ENCODE assay signal across 1 cellular context in the genomic region with DNA sequence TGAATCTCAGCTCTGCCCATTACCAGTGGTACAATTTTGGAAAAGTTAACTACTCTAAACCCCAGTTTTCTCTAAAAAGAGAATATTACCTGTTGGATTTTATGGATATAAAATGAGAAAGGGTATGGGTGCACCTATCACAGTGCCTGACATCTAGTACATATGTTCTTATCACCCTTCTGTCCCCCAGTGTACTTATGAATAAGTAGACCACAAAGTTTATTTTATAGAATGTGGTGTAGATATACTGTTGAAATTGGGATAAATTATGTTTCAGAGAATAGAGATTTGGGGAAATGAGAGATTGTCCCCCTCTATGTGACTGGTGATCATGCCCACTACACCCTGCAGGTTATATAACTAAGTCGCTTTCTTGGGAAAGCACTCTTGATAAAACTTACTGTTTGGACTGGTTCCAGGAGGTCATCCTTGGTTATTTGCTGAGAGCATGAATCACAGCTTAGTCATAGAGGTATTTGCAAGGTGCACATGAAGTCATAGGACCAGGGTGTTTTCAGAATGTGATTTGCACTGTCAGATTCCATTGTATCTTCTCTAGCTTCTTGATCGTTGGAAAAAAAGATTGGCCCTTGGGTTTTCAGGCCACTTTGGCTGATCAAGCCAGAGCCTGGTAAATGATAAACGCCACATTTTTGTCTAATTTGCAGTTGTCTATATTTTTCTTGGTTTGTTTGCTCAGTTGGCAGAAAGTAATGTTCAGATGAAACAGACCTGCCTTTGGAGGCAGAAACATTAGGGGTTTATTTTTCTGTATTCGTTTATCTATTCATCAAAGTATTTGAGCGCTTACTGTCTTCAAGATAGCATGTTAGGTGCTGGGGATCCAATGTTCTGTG.
TF ChIP-seq lines count a peak whose summit lies in the region.

No MANE protein-coding gene starts in this region.

TF ChIP-seq in HepG2, 621 proteins besides CTCF, POLR2A, EP300 and RAD21 (continued from another document and continues in another):
- no peak; the same call in 1 of the 2 replicates for TF ChIP-seq YEATS2 (CRISPR knock-in tag; IDR thresholded peaks at IDR 0.05; ENCODE audit: borderline replicate concordance)
- TF ChIP-seq FOXK1 (CRISPR knock-in tag; IDR thresholded peaks at IDR 0.05; ENCODE audit: borderline replicate concordance, low read depth), result peak; percentile 52; the same call in 1 of the 2 replicates
- no peak for TF ChIP-seq KLF9 (CRISPR knock-in tag; IDR thresholded peaks at IDR 0.05; ENCODE audit: low read depth)
- TF ChIP-seq DPF2 (CRISPR knock-in tag; IDR thresholded peaks at IDR 0.05; ENCODE audit: borderline replicate concordance, low read depth), result no peak
- TF ChIP-seq ATM (IDR thresholded peaks at IDR 0.05; ENCODE audit: borderline replicate concordance), result no peak
- TF ChIP-seq ZNF20 (CRISPR knock-in tag; IDR thresholded peaks at IDR 0.05), result no peak
- TF ChIP-seq, protein P1, sequence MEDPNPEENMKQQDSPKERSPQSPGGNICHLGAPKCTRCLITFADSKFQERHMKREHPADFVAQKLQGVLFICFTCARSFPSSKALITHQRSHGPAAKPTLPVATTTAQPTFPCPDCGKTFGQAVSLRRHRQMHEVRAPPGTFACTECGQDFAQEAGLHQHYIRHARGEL (CRISPR knock-in tag; IDR thresholded peaks at IDR 0.05), result no peak
- no peak for TF ChIP-seq ZNF496 (CRISPR knock-in tag; IDR thresholded peaks at IDR 0.05; ENCODE audit: insufficient replicate concordance)
- TF ChIP-seq, protein P2, sequence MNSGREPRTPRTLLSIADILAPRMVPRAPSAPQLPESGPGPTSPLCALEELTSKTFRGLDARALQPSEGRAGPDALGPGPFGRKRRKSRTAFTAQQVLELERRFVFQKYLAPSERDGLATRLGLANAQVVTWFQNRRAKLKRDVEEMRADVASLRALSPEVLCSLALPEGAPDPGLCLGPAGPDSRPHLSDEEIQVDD (CRISPR knock-in tag; IDR thresholded peaks at IDR 0.05; ENCODE audit: borderline replicate concordance), result no peak
- peak; percentile 51 for TF ChIP-seq HDAC1 (CRISPR knock-in tag; IDR thresholded peaks at IDR 0.05)
- no peak for TF ChIP-seq KLF12 (CRISPR knock-in tag; IDR thresholded peaks at IDR 0.05; ENCODE audit: borderline replicate concordance)
- no peak for TF ChIP-seq ZNF263 (CRISPR knock-in tag; IDR thresholded peaks at IDR 0.05)
- peak; percentile 77; the same call in 1 of the 2 replicates for TF ChIP-seq SMARCC2 (IDR thresholded peaks at IDR 0.05)
- no peak for TF ChIP-seq GPBP1L1 (CRISPR knock-in tag; IDR thresholded peaks at IDR 0.05)
- no peak for TF ChIP-seq CEBPG (CRISPR knock-in tag; IDR thresholded peaks at IDR 0.05)
- no peak for TF ChIP-seq ZNF224 (CRISPR knock-in tag; IDR thresholded peaks at IDR 0.05)
- no peak for TF ChIP-seq NCOR1 (IDR thresholded peaks at IDR 0.05; ENCODE audit: borderline replicate concordance, low read length)
- peak; percentile 66; the same call in 1 of the 2 replicates for TF ChIP-seq SSRP1 (CRISPR knock-in tag; IDR thresholded peaks at IDR 0.05)
- TF ChIP-seq CEBPB (IDR thresholded peaks at IDR 0.05; ENCODE audit: borderline replicate concordance, low read depth, low read length), result peak; percentile 30; the same call in 1 of the 2 replicates
- TF ChIP-seq NPAS2 (CRISPR knock-in tag; IDR thresholded peaks at IDR 0.05; ENCODE audit: borderline replicate concordance), result no peak
- peak; percentile 74; the same call in 1 of the 2 replicates for TF ChIP-seq DNMT3B (CRISPR knock-in tag; conservative IDR thresholded peaks at IDR 0.05)
- TF ChIP-seq ELF3 (CRISPR knock-in tag; IDR thresholded peaks at IDR 0.05), result peak; percentile 51; the same call in 1 of the 2 replicates
- no peak for TF ChIP-seq ASH2L (IDR thresholded peaks at IDR 0.05; ENCODE audit: insufficient read length, low read depth, low read length)
- no peak for TF ChIP-seq MZF1 (CRISPR knock-in tag; IDR thresholded peaks at IDR 0.05; ENCODE audit: borderline replicate concordance)
- no peak for TF ChIP-seq GZF1 (CRISPR knock-in tag; IDR thresholded peaks at IDR 0.05)
- no peak for TF ChIP-seq ZBTB1 (CRISPR knock-in tag; IDR thresholded peaks at IDR 0.05; ENCODE audit: borderline replicate concordance)
- TF ChIP-seq MIER3 (CRISPR knock-in tag; IDR thresholded peaks at IDR 0.05; ENCODE audit: borderline replicate concordance), result peak; percentile 63; the same call in 1 of the 2 replicates
- TF ChIP-seq ZNF687 (CRISPR knock-in tag; IDR thresholded peaks at IDR 0.05), result no peak
- no peak for TF ChIP-seq ELF4 (CRISPR knock-in tag; IDR thresholded peaks at IDR 0.05; ENCODE audit: borderline replicate concordance)
- no peak for TF ChIP-seq SNAPC2 (CRISPR knock-in tag; IDR thresholded peaks at IDR 0.05)
- TF ChIP-seq RORA (CRISPR knock-in tag; IDR thresholded peaks at IDR 0.05), result no peak
- 0 out of 2 replicates have a peak, but pooled peaks have one; percentile 17 for TF ChIP-seq ISL2 (CRISPR knock-in tag; IDR thresholded peaks at IDR 0.05)
- peak; percentile 36; the same call in 1 of the 2 replicates for TF ChIP-seq ARID3A (IDR thresholded peaks at IDR 0.05; ENCODE audit: low read depth, low read length)
- TF ChIP-seq ARNTL (CRISPR knock-in tag; IDR thresholded peaks at IDR 0.05), result no peak
- TF ChIP-seq ZNF619 (CRISPR knock-in tag; IDR thresholded peaks at IDR 0.05), result no peak
- TF ChIP-seq, protein P3, sequence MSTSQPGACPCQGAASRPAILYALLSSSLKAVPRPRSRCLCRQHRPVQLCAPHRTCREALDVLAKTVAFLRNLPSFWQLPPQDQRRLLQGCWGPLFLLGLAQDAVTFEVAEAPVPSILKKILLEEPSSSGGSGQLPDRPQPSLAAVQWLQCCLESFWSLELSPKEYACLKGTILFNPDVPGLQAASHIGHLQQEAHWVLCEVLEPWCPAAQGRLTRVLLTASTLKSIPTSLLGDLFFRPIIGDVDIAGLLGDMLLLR (CRISPR knock-in tag; IDR thresholded peaks at IDR 0.05), result no peak
- no peak for TF ChIP-seq AGO2 (optimal IDR thresholded peaks at IDR 0.05; ENCODE audit: low read depth, low read length)
- peak; percentile 27; the same call in 1 of the 2 replicates for TF ChIP-seq ZBTB20 (CRISPR knock-in tag; IDR thresholded peaks at IDR 0.05; ENCODE audit: borderline replicate concordance, low read depth)
- TF ChIP-seq, protein P4, sequence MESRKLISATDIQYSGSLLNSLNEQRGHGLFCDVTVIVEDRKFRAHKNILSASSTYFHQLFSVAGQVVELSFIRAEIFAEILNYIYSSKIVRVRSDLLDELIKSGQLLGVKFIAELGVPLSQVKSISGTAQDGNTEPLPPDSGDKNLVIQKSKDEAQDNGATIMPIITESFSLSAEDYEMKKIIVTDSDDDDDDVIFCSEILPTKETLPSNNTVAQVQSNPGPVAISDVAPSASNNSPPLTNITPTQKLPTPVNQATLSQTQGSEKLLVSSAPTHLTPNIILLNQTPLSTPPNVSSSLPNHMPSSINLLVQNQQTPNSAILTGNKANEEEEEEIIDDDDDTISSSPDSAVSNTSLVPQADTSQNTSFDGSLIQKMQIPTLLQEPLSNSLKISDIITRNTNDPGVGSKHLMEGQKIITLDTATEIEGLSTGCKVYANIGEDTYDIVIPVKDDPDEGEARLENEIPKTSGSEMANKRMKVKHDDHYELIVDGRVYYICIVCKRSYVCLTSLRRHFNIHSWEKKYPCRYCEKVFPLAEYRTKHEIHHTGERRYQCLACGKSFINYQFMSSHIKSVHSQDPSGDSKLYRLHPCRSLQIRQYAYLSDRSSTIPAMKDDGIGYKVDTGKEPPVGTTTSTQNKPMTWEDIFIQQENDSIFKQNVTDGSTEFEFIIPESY (CRISPR knock-in tag; IDR thresholded peaks at IDR 0.05), result no peak
- TF ChIP-seq ZSCAN25 (CRISPR knock-in tag; IDR thresholded peaks at IDR 0.05), result no peak
- TF ChIP-seq ZNF431 (CRISPR knock-in tag; IDR thresholded peaks at IDR 0.05; ENCODE audit: borderline replicate concordance, low read depth), result no peak
- TF ChIP-seq ZFP36 (IDR thresholded peaks at IDR 0.05; ENCODE audit: borderline replicate concordance, low read depth, low read length, partially characterized antibody), result no peak
- no peak for TF ChIP-seq BATF2 (CRISPR knock-in tag; IDR thresholded peaks at IDR 0.05)
- no peak for TF ChIP-seq ZNF607 (CRISPR knock-in tag; IDR thresholded peaks at IDR 0.05; ENCODE audit: borderline replicate concordance)
- no peak for TF ChIP-seq FOXM1 (CRISPR knock-in tag; IDR thresholded peaks at IDR 0.05)
- no peak for TF ChIP-seq ZFP41 (CRISPR knock-in tag; IDR thresholded peaks at IDR 0.05; ENCODE audit: borderline replicate concordance)
- TF ChIP-seq ZNF503 (CRISPR knock-in tag; IDR thresholded peaks at IDR 0.05), result no peak
- TF ChIP-seq ATF7 (IDR thresholded peaks at IDR 0.05), result no peak
- TF ChIP-seq ATF7 (CRISPR knock-in tag; IDR thresholded peaks at IDR 0.05), result no peak
- no peak for TF ChIP-seq ZNF546 (CRISPR knock-in tag; conservative IDR thresholded peaks at IDR 0.05)
- no peak for TF ChIP-seq ZNF878 (CRISPR knock-in tag; IDR thresholded peaks at IDR 0.05)
- TF ChIP-seq PCBP1 (IDR thresholded peaks at IDR 0.05; ENCODE audit: borderline replicate concordance, low read depth, low read length), result no peak
- no peak for TF ChIP-seq STAG1 (CRISPR knock-in tag; IDR thresholded peaks at IDR 0.05)
